In the genomic region with DNA sequence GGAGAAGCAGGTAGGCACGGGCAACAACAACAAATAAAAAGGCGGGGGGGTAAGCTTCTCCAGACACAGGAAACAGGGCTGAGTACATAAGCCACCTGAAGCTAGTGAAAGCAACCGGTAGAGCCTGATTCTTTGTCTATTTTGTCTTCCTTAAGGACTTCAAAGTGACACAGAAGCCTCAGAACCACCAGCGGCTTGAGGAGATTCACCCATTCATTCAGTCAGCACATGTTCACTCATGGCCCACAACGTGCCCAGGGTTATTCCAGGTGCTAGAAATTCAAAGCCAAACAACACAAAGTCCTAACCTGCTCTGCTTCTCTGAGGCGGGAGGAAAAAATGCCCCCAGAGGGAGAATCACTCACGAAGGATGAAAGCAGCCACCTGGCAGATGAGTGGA, we compare ENCODE assay signal across 2 cellular contexts.
TF ChIP-seq lines count a peak whose summit lies in the region.

No MANE protein-coding gene starts in this region.

TF ChIP-seq in GM23338, 12 proteins besides CTCF, POLR2A, EP300 and RAD21 (continues in another document):
- TF ChIP-seq JUNB (IDR thresholded peaks at IDR 0.05; ENCODE audit: unreplicated experiment) (no peak), STAT1 (IDR thresholded peaks at IDR 0.05; ENCODE audit: unreplicated experiment) (no peak), NANOG (IDR thresholded peaks at IDR 0.05; ENCODE audit: borderline replicate concordance) (no peak), CREB1 (CRISPR knock-in tag; IDR thresholded peaks at IDR 0.05; ENCODE audit: low read depth) (no peak), ZNF114 (CRISPR knock-in tag; IDR thresholded peaks at IDR 0.05) (no peak), EZH2 (IDR thresholded peaks at IDR 0.05; ENCODE audit: low read depth, unreplicated experiment) (no peak), ZNF331 (CRISPR knock-in tag; IDR thresholded peaks at IDR 0.05; ENCODE audit: low read depth) (no peak), EZH2phosphoT487 (IDR thresholded peaks at IDR 0.05; ENCODE audit: unreplicated experiment) (no peak)
- TF ChIP-seq, protein P1, sequence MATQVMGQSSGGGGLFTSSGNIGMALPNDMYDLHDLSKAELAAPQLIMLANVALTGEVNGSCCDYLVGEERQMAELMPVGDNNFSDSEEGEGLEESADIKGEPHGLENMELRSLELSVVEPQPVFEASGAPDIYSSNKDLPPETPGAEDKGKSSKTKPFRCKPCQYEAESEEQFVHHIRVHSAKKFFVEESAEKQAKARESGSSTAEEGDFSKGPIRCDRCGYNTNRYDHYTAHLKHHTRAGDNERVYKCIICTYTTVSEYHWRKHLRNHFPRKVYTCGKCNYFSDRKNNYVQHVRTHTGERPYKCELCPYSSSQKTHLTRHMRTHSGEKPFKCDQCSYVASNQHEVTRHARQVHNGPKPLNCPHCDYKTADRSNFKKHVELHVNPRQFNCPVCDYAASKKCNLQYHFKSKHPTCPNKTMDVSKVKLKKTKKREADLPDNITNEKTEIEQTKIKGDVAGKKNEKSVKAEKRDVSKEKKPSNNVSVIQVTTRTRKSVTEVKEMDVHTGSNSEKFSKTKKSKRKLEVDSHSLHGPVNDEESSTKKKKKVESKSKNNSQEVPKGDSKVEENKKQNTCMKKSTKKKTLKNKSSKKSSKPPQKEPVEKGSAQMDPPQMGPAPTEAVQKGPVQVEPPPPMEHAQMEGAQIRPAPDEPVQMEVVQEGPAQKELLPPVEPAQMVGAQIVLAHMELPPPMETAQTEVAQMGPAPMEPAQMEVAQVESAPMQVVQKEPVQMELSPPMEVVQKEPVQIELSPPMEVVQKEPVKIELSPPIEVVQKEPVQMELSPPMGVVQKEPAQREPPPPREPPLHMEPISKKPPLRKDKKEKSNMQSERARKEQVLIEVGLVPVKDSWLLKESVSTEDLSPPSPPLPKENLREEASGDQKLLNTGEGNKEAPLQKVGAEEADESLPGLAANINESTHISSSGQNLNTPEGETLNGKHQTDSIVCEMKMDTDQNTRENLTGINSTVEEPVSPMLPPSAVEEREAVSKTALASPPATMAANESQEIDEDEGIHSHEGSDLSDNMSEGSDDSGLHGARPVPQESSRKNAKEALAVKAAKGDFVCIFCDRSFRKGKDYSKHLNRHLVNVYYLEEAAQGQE (IDR thresholded peaks at IDR 0.05; ENCODE audit: unreplicated experiment), result no peak
- TF ChIP-seq, protein P2, sequence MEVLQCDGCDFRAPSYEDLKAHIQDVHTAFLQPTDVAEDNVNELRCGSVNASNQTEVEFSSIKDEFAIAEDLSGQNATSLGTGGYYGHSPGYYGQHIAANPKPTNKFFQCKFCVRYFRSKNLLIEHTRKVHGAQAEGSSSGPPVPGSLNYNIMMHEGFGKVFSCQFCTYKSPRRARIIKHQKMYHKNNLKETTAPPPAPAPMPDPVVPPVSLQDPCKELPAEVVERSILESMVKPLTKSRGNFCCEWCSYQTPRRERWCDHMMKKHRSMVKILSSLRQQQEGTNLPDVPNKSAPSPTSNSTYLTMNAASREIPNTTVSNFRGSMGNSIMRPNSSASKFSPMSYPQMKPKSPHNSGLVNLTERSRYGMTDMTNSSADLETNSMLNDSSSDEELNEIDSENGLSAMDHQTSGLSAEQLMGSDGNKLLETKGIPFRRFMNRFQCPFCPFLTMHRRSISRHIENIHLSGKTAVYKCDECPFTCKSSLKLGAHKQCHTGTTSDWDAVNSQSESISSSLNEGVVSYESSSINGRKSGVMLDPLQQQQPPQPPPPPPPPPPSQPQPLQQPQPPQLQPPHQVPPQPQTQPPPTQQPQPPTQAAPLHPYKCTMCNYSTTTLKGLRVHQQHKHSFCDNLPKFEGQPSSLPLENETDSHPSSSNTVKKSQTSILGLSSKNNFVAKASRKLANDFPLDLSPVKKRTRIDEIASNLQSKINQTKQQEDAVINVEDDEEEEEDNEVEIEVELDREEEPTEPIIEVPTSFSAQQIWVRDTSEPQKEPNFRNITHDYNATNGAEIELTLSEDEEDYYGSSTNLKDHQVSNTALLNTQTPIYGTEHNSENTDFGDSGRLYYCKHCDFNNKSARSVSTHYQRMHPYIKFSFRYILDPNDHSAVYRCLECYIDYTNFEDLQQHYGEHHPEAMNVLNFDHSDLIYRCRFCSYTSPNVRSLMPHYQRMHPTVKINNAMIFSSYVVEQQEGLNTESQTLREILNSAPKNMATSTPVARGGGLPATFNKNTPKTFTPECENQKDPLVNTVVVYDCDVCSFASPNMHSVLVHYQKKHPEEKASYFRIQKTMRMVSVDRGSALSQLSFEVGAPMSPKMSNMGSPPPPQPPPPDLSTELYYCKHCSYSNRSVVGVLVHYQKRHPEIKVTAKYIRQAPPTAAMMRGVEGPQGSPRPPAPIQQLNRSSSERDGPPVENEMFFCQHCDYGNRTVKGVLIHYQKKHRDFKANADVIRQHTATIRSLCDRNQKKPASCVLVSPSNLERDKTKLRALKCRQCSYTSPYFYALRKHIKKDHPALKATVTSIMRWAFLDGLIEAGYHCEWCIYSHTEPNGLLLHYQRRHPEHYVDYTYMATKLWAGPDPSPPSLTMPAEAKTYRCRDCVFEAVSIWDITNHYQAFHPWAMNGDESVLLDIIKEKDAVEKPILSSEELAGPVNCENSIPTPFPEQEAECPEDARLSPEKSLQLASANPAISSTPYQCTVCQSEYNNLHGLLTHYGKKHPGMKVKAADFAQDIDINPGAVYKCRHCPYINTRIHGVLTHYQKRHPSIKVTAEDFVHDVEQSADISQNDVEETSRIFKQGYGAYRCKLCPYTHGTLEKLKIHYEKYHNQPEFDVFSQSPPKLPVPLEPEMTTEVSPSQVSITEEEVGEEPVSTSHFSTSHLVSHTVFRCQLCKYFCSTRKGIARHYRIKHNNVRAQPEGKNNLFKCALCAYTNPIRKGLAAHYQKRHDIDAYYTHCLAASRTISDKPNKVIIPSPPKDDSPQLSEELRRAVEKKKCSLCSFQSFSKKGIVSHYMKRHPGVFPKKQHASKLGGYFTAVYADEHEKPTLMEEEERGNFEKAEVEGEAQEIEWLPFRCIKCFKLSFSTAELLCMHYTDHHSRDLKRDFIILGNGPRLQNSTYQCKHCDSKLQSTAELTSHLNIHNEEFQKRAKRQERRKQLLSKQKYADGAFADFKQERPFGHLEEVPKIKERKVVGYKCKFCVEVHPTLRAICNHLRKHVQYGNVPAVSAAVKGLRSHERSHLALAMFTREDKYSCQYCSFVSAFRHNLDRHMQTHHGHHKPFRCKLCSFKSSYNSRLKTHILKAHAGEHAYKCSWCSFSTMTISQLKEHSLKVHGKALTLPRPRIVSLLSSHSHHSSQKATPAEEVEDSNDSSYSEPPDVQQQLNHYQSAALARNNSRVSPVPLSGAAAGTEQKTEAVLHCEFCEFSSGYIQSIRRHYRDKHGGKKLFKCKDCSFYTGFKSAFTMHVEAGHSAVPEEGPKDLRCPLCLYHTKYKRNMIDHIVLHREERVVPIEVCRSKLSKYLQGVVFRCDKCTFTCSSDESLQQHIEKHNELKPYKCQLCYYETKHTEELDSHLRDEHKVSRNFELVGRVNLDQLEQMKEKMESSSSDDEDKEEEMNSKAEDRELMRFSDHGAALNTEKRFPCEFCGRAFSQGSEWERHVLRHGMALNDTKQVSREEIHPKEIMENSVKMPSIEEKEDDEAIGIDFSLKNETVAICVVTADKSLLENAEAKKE (CRISPR knock-in tag; IDR thresholded peaks at IDR 0.05), result no peak

TF ChIP-seq in H1, 55 proteins besides CTCF, POLR2A, EP300 and RAD21:
- TF ChIP-seq TBP (IDR thresholded peaks at IDR 0.05; ENCODE audit: low read depth, low read length), result no peak
- TF ChIP-seq, protein P3, sequence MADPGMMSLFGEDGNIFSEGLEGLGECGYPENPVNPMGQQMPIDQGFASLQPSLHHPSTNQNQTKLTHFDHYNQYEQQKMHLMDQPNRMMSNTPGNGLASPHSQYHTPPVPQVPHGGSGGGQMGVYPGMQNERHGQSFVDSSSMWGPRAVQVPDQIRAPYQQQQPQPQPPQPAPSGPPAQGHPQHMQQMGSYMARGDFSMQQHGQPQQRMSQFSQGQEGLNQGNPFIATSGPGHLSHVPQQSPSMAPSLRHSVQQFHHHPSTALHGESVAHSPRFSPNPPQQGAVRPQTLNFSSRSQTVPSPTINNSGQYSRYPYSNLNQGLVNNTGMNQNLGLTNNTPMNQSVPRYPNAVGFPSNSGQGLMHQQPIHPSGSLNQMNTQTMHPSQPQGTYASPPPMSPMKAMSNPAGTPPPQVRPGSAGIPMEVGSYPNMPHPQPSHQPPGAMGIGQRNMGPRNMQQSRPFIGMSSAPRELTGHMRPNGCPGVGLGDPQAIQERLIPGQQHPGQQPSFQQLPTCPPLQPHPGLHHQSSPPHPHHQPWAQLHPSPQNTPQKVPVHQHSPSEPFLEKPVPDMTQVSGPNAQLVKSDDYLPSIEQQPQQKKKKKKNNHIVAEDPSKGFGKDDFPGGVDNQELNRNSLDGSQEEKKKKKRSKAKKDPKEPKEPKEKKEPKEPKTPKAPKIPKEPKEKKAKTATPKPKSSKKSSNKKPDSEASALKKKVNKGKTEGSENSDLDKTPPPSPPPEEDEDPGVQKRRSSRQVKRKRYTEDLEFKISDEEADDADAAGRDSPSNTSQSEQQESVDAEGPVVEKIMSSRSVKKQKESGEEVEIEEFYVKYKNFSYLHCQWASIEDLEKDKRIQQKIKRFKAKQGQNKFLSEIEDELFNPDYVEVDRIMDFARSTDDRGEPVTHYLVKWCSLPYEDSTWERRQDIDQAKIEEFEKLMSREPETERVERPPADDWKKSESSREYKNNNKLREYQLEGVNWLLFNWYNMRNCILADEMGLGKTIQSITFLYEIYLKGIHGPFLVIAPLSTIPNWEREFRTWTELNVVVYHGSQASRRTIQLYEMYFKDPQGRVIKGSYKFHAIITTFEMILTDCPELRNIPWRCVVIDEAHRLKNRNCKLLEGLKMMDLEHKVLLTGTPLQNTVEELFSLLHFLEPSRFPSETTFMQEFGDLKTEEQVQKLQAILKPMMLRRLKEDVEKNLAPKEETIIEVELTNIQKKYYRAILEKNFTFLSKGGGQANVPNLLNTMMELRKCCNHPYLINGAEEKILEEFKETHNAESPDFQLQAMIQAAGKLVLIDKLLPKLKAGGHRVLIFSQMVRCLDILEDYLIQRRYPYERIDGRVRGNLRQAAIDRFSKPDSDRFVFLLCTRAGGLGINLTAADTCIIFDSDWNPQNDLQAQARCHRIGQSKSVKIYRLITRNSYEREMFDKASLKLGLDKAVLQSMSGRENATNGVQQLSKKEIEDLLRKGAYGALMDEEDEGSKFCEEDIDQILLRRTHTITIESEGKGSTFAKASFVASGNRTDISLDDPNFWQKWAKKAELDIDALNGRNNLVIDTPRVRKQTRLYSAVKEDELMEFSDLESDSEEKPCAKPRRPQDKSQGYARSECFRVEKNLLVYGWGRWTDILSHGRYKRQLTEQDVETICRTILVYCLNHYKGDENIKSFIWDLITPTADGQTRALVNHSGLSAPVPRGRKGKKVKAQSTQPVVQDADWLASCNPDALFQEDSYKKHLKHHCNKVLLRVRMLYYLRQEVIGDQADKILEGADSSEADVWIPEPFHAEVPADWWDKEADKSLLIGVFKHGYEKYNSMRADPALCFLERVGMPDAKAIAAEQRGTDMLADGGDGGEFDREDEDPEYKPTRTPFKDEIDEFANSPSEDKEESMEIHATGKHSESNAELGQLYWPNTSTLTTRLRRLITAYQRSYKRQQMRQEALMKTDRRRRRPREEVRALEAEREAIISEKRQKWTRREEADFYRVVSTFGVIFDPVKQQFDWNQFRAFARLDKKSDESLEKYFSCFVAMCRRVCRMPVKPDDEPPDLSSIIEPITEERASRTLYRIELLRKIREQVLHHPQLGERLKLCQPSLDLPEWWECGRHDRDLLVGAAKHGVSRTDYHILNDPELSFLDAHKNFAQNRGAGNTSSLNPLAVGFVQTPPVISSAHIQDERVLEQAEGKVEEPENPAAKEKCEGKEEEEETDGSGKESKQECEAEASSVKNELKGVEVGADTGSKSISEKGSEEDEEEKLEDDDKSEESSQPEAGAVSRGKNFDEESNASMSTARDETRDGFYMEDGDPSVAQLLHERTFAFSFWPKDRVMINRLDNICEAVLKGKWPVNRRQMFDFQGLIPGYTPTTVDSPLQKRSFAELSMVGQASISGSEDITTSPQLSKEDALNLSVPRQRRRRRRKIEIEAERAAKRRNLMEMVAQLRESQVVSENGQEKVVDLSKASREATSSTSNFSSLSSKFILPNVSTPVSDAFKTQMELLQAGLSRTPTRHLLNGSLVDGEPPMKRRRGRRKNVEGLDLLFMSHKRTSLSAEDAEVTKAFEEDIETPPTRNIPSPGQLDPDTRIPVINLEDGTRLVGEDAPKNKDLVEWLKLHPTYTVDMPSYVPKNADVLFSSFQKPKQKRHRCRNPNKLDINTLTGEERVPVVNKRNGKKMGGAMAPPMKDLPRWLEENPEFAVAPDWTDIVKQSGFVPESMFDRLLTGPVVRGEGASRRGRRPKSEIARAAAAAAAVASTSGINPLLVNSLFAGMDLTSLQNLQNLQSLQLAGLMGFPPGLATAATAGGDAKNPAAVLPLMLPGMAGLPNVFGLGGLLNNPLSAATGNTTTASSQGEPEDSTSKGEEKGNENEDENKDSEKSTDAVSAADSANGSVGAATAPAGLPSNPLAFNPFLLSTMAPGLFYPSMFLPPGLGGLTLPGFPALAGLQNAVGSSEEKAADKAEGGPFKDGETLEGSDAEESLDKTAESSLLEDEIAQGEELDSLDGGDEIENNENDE (IDR thresholded peaks at IDR 0.05; ENCODE audit: insufficient replicate concordance, low read length), result no peak
- no peak for TF ChIP-seq POU5F1 (IDR thresholded peaks at IDR 0.05; ENCODE audit: low read depth, low read length)
- no peak for TF ChIP-seq BACH1 (IDR thresholded peaks at IDR 0.05; ENCODE audit: low read length)
- no peak for TF ChIP-seq EZH2 (IDR thresholded peaks at IDR 0.05; ENCODE audit: low read depth, low read length, severe bottlenecking)
